ENCODE assay signal across 18 cellular contexts in the genomic region with DNA sequence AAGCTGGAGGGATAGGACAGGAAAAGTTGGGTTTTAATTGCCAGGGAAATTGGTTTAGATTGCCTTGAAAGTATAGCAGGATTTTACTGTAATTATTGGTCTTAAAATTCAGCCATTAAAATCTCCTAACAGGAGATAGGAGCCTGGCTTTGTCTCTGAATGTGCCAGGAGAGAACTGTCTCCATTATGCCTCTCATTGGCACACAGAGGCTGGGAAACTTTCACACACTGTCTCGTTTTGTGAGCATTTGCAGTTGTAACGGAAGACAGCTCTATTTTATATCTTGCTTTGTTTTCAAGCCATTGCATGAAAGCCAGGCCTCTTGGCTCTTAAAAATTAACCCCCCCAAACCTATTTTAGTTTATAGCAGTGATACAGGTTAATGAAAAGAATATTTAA.
"Had no signal": no experiment of that assay in that cellular context is flagged by ENCODE, and none has a peak within 500 bp of the region (broad histone marks: within the 10 kb centered on the region; RNA-seq: fewer than 3 reads in every experiment).

No MANE protein-coding gene starts in this region.

- FAIRE-seq: endometrium, frontal cortex, keratinocyte, small intestine had no signal

- H3K27ac ChIP-seq: coronary artery, stomach, suprapubic skin, tibial artery, upper lobe of left lung, uterus had no signal

- H3K4me1 Mint-ChIP-seq: natural killer cell, neural crest cell had no signal

- H3K4me3 Mint-ChIP-seq: natural killer cell, neural crest cell had no signal

- ATAC-seq: esophagus mucosa, left colon, natural killer cell, right cardiac atrium had no signal

- H3K27ac Mint-ChIP-seq: natural killer cell had no signal

- H3K36me3 Mint-ChIP-seq: natural killer cell had no signal

- DNase-seq: effector memory CD4-positive, alpha-beta T cell; left colon; natural killer cell; right cardiac atrium; small intestine; stimulated activated CD4-positive, alpha-beta T cell treated with anti-CD3 and anti-CD28 coated beads, Interleukin-12 subunit alpha, Interleukin-12 subunit beta, amount 100 ng/mL, for 4 hours; stimulated activated naive CD4-positive, alpha-beta T cell; stomach; tibial artery; upper lobe of left lung; uterus had no signal
